In genomic region chr2:60984717-60985116, GRCh38 we compare ENCODE assay signal across 19 cellular contexts. TPM values are rescaled to one million over a fixed set of nuclear protein-coding genes. Genes with fewer than 3 reads are reported as not detected.
DNase-seq lines count a peak whose midpoint lies in the region; ATAC-seq, FAIRE-seq and TF ChIP-seq lines count a peak whose summit lies in the region.
"Had no signal": no experiment of that assay in that cellular context is flagged by ENCODE, and none has a peak within 500 bp of the region (broad histone marks: within the 10 kb centered on the region; RNA-seq: fewer than 3 reads in every experiment).

No MANE protein-coding gene starts in this region.

- in situ Hi-C loops in GM12878 (cut with MboI) = no loop called here

- H3K9me3 Mint-ChIP-seq in activated CD8-positive, alpha-beta T cell treated with anti-CD3 and anti-CD28 coated beads, Interleukin-2, amount 10 ng/mL, durations not matched to agents 7 days and 5 days (ENCODE audit: insufficient read depth) = no peaks in the 10 kb centered on the region
- H3K9me3 Mint-ChIP-seq: naive thymus-derived CD4-positive, alpha-beta T cell; T-helper 2 cell treated with Interferon-gamma antibody and Interleukin-4, amounts not matched to agents 5 μg/mL and 100 μg/mL, for 36 hours had no signal

- H3K27ac Mint-ChIP-seq in activated CD8-positive, alpha-beta T cell treated with anti-CD3 and anti-CD28 coated beads, Interleukin-2, amount 10 ng/mL, durations not matched to agents 7 days and 5 days = no peak overlapping the region
- H3K27ac Mint-ChIP-seq: T-helper 2 cell treated with Interferon-gamma antibody and Interleukin-4, amounts not matched to agents 5 μg/mL and 100 μg/mL, for 36 hours had no signal

- no peaks in the 10 kb centered on the region for H3K9me3 ChIP-seq in GM12878 (replicated peaks; ENCODE audit: control insufficient read depth, insufficient read depth, low read length)
- H3K9me3 ChIP-seq: ascending aorta, Caco-2, colonic mucosa had no signal

- TF ChIP-seq EP300 in GM12878 (IDR thresholded peaks at IDR 0.05; ENCODE audit: borderline replicate concordance in 1 of 2, control insufficient read depth in 1 of 2, low read depth in 2 of 2, low read length in 2 of 2) = no peak

- no peak overlapping the region for H2AFZ ChIP-seq in GM12878 (ENCODE audit: control insufficient read depth, low read depth, low read length)
- H2AFZ ChIP-seq: GM23248 had no signal

- peaks cover 26% of the 10 kb centered on the region for H3K4me1 ChIP-seq in GM12878 (ENCODE audit: control insufficient read depth, insufficient read depth, low read length)
- H3K4me1 ChIP-seq: ascending aorta, Caco-2, colonic mucosa had no signal

- H3K79me2 ChIP-seq in GM12878 (ENCODE audit: control insufficient read depth, insufficient read depth, low read length) = no peaks in the 10 kb centered on the region

- H3K36me3 Mint-ChIP-seq in activated CD8-positive, alpha-beta T cell treated with anti-CD3 and anti-CD28 coated beads, Interleukin-2, amount 10 ng/mL, durations not matched to agents 7 days and 5 days (ENCODE audit: low read depth) = no peaks in the 10 kb centered on the region

- ATAC-seq in HG02623 (IDR thresholded peaks at IDR 0.05; ENCODE audit: unreplicated experiment) (peak; percentile 60), GM12878 (peak; percentile 76), GM19035 (IDR thresholded peaks at IDR 0.05; ENCODE audit: unreplicated experiment) (no peak)
- no peak for ATAC-seq in activated CD8-positive, alpha-beta T cell treated with anti-CD3 and anti-CD28 coated beads, Interleukin-2, amount 10 ng/mL, durations not matched to agents 7 days and 5 days
- ATAC-seq: naive thymus-derived CD4-positive, alpha-beta T cell; PC-3 had no signal

- TF ChIP-seq CTCF in NB4 (IDR thresholded peaks at IDR 0.05; ENCODE audit: low read depth, low read length) (no peak), GM12878 (IDR thresholded peaks at IDR 0.05 in 2 of 3, conservative IDR thresholded peaks at IDR 0.05 in 1 of 3; ENCODE audit: control insufficient read depth in 2 of 3, extremely low read depth in 1 of 3, insufficient read depth in 1 of 3, low read depth in 3 of 3, low read length in 3 of 3) (no peak)

- H3K4me1 Mint-ChIP-seq in activated CD8-positive, alpha-beta T cell treated with anti-CD3 and anti-CD28 coated beads, Interleukin-2, amount 10 ng/mL, durations not matched to agents 7 days and 5 days (ENCODE audit: low read depth) = peaks cover 5% of the 10 kb centered on the region

- H3K4me3 ChIP-seq in NB4 (ENCODE audit: low read depth, low read length) (no peak overlapping the region), GM12878 (no peak overlapping the region)
- H3K4me3 ChIP-seq: ascending aorta, colonic mucosa, GM23248 had no signal

- 25% methylated on average over 2 of the region's 2 CpGs for WGBS in GM12878 (ENCODE audit: insufficient coverage, insufficient replicate concordance, low lambda C conversion rate, missing lambda C conversion rate)

- intact Hi-C loops in GM12878 (cut with micrococcal nuclease; ENCODE audit: unreplicated experiment) = no loop called here

- RAD21 ChIA-PET in GM12878 (lab: Charles Lee; ENCODE audit: unreplicated experiment) = interaction anchor here (1.0 kb wide), 1 partner anchor 98 kb away, joined by 3 read pairs; no protein-coding TSS in a partner anchor

- H4K20me1 ChIP-seq in GM12878 (ENCODE audit: control insufficient read depth, insufficient read depth) = no peaks in the 10 kb centered on the region

- CTCF ChIA-PET in GM12878 (lab: Yijun Ruan, JAX) = interaction anchor here (0.6 to 1.3 kb wide), 3 partner anchors 10 to 14 kb away, joined by 3 read pairs; no protein-coding TSS in a partner anchor
- CTCF ChIA-PET in activated CD8-positive, alpha-beta T cell treated with anti-CD3 and anti-CD28 coated beads, Interleukin-2, amount 10 ng/mL, durations not matched to agents 7 days and 5 days (lab: Charles Lee) = no interaction called here

- no peak for TF ChIP-seq RAD21 in GM12878 (IDR thresholded peaks at IDR 0.05; ENCODE audit: insufficient read depth, low read depth, low read length)

- H3K27me3 Mint-ChIP-seq in activated CD8-positive, alpha-beta T cell treated with anti-CD3 and anti-CD28 coated beads, Interleukin-2, amount 10 ng/mL, durations not matched to agents 7 days and 5 days (ENCODE audit: low read depth) = no peaks in the 10 kb centered on the region
- H3K27me3 Mint-ChIP-seq: naive thymus-derived CD4-positive, alpha-beta T cell had no signal

- FAIRE-seq in GM12892 (lab: Jason Lieb, UNC) (peak; percentile 90), GM12878 (lab: Jason Lieb, UNC) (peak; percentile 92), frontal cortex (lab: Jason Lieb, UNC) (no peak)

- no peak for DNase-seq in GM12892 (ENCODE audit: insufficient read length)
- peak; percentile 55 for DNase-seq in NB4 (ENCODE audit: low read depth)
- no peak for DNase-seq in GM12878 (ENCODE audit: low read depth, low spot score)
- DNase-seq in activated T-cell treated with anti-CD3 and anti-CD28 coated beads for 4 hours = no peak
- DNase-seq in frontal cortex (ENCODE audit: low spot score in 2 of 2) = no peak
- no peak for DNase-seq in activated CD8-positive, alpha-beta T cell treated with anti-CD3 and anti-CD28 coated beads, Interleukin-2, amount 10 ng/mL, durations not matched to agents 7 days and 5 days
- DNase-seq: activated CD4-positive, alpha-beta T cell treated with anti-CD3 and anti-CD28 coated beads, Interleukin-2, amount 50 U/mL, for 4 hours; Caco-2; colonic mucosa; erythroblast; GM23248; hypothalamus; naive thymus-derived CD4-positive, alpha-beta T cell; NCI-H1048; PC-3 had no signal

- no peaks in the 10 kb centered on the region for H3K27me3 ChIP-seq in GM12878 (replicated peaks in 1 of 2; ENCODE audit: control insufficient read depth in 2 of 2, insufficient read depth in 2 of 2, low read length in 1 of 2)
- H3K27me3 ChIP-seq: ascending aorta, colonic mucosa had no signal

- no peaks in the 10 kb centered on the region; a peak in 1 of 4 replicates for H3K36me3 ChIP-seq in GM12878 (ENCODE audit: control insufficient read depth in 2 of 2, insufficient read depth in 2 of 2, low read length in 1 of 2)
- H3K36me3 ChIP-seq: ascending aorta, colonic mucosa had no signal

- peak overlapping the region; percentile 57 for H3K4me2 ChIP-seq in GM12878 (ENCODE audit: control insufficient read depth, insufficient read depth)

- no peak overlapping the region for H3K4me3 Mint-ChIP-seq in activated CD8-positive, alpha-beta T cell treated with anti-CD3 and anti-CD28 coated beads, Interleukin-2, amount 10 ng/mL, durations not matched to agents 7 days and 5 days
- H3K4me3 Mint-ChIP-seq: naive thymus-derived CD4-positive, alpha-beta T cell; T-helper 2 cell treated with Interferon-gamma antibody and Interleukin-4, amounts not matched to agents 5 μg/mL and 100 μg/mL, for 36 hours had no signal

- peak overlapping the region; percentile 12 for H3K27ac ChIP-seq in GM12878 (ENCODE audit: control insufficient read depth, insufficient read depth)
- H3K27ac ChIP-seq: ascending aorta, colonic mucosa, GM23248 had no signal

- no peak for TF ChIP-seq POLR2A in GM12892 (IDR thresholded peaks at IDR 0.05; ENCODE audit: low read depth, low read length)
- TF ChIP-seq POLR2A in NB4 (IDR thresholded peaks at IDR 0.05; ENCODE audit: extremely low read depth, insufficient read length) = no peak
- TF ChIP-seq POLR2A in GM12878 (IDR thresholded peaks at IDR 0.05; ENCODE audit: low read depth, low read length) = no peak

- no TSS peak for BruUV-seq in GM12878 (replicated peaks; lab: Mats Ljungman, UMichigan)

- POLR2A ChIA-PET in GM12878 (lab: Charles Lee) = interaction anchor here (1.2 kb wide), 1 partner anchor 146 kb away, joined by 3 read pairs; no protein-coding TSS in a partner anchor
- POLR2A ChIA-PET in activated CD8-positive, alpha-beta T cell treated with anti-CD3 and anti-CD28 coated beads, Interleukin-2, amount 10 ng/mL, durations not matched to agents 7 days and 5 days (lab: Charles Lee) = no interaction called here

- H3K9ac ChIP-seq in GM12878 (ENCODE audit: control insufficient read depth, insufficient read depth, low read length) = no peak overlapping the region
- H3K9ac ChIP-seq: GM23248 had no signal

- SMC1A ChIA-PET in GM12878 (lab: Charles Lee; ENCODE audit: uncharacterized antibody, unreplicated experiment) = interaction anchor here (0.6 to 4.2 kb wide), 3 partner anchors 18 to 99 kb away, joined by 3 to 41 read pairs (median 3); no protein-coding TSS in a partner anchor

RNA-seq across cellular contexts. Expression of gene PEX13, which starts 32.8 kb away (rescaled TPM):
- polyA plus RNA-seq in GM12892 (2012; ENCODE audit: missing spikeins) = 9.5 TPM
- 63.6 and 67.6 TPM in 2 replicates for total RNA-seq in GM12878 (2013; cell fraction: nucleolus; rRNA removed)
- total RNA-seq in GM12878 (2014; rRNA removed) (20.7 and 26.0 TPM in 2 replicates), GM12878 (2014; rRNA removed; fragmentation: Illumina TruSeq; extraction: Trizol) (18.2 and 18.6 TPM in 2 replicates), GM12878 (2021) (17.1 and 18.7 TPM in 2 replicates), frontal cortex (82.3 TPM)
- 5.3 TPM for polyA plus RNA-seq in GM12878 (2011; ENCODE audit: low read depth)
- polyA plus RNA-seq in GM12878 (2011; rRNA removed) (27.6 and 30.9 TPM in 2 replicates), GM12878 (2014; fragmentation: Illumina TruSeq; extraction: Trizol) (11.5 and 11.9 TPM in 2 replicates), GM12878 (2014; fragmentation: Nextera tagmentation; extraction: Ambion mirVana) (1 to 10 TPM; 2.6 to 4.9 TPM), GM12878 (2014; rRNA removed) (14.9 and 15.2 TPM in 2 replicates), GM12878 (2016; fragmentation: Nextera tagmentation; extraction: Ambion mirVana) (10 to 100 TPM; 22.0 to 22.6 TPM)
- polyA plus RNA-seq in GM12878 (2011; cell fraction: cytosol; rRNA removed) = 16.0 and 16.1 TPM in 2 replicates
- polyA plus RNA-seq in GM12878 (2011; cell fraction: nucleus; rRNA removed) = 9.2 and 11.1 TPM in 2 replicates
- polyA plus RNA-seq in GM12878 (2012) = 6.2 and 9.0 TPM in 2 replicates
- 19.7 and 26.8 TPM in 2 replicates for polyA minus RNA-seq in GM12878 (2011; rRNA and poly(A)+ RNA removed)
- polyA minus RNA-seq in GM12878 (2011; cell fraction: cytosol; rRNA and poly(A)+ RNA removed) = 6.1 and 6.4 TPM in 2 replicates
- 16.9 and 24.7 TPM in 2 replicates for polyA minus RNA-seq in GM12878 (2011; cell fraction: nucleus; rRNA and poly(A)+ RNA removed)
- 10 to 100 TPM; 15.5 to 18.6 TPM for total RNA-seq in activated CD8-positive, alpha-beta T cell treated with anti-CD3 and anti-CD28 coated beads, Interleukin-2, amount 10 ng/mL, durations not matched to agents 7 days and 5 days

RNA-seq across cellular contexts. Expression of gene PUS10, which starts 33.3 kb away (rescaled TPM):
- polyA plus RNA-seq in GM12892 (2012; ENCODE audit: missing spikeins) = 9.2 TPM
- total RNA-seq in GM12878 (2013; cell fraction: nucleolus; rRNA removed) = 49.8 and 53.0 TPM in 2 replicates
- total RNA-seq in GM12878 (2014; rRNA removed) (13.4 and 14.8 TPM in 2 replicates), GM12878 (2014; rRNA removed; fragmentation: Illumina TruSeq; extraction: Trizol) (17.0 TPM in 2 replicates), GM12878 (2021) (11.9 and 12.6 TPM in 2 replicates), frontal cortex (4.9 TPM)
- 4.9 TPM for polyA plus RNA-seq in GM12878 (2011; ENCODE audit: low read depth)
- polyA plus RNA-seq in GM12878 (2011; rRNA removed) (13.9 and 18.0 TPM in 2 replicates), GM12878 (2014; fragmentation: Illumina TruSeq; extraction: Trizol) (13.3 and 19.9 TPM in 2 replicates), GM12878 (2014; fragmentation: Nextera tagmentation; extraction: Ambion mirVana) (1 to 10 TPM; 9.1 to 9.8 TPM), GM12878 (2014; rRNA removed) (8.4 and 12.8 TPM in 2 replicates), GM12878 (2016; fragmentation: Nextera tagmentation; extraction: Ambion mirVana) (10 to 100 TPM; 12.2 to 14.9 TPM)
- 5.5 and 6.2 TPM in 2 replicates for polyA plus RNA-seq in GM12878 (2011; cell fraction: cytosol; rRNA removed)
- polyA plus RNA-seq in GM12878 (2011; cell fraction: nucleus; rRNA removed) = 14.1 and 14.9 TPM in 2 replicates
- polyA plus RNA-seq in GM12878 (2012) = 7.6 and 8.2 TPM in 2 replicates
- 9.0 and 9.3 TPM in 2 replicates for polyA minus RNA-seq in GM12878 (2011; rRNA and poly(A)+ RNA removed)
- polyA minus RNA-seq in GM12878 (2011; cell fraction: cytosol; rRNA and poly(A)+ RNA removed) = 2.5 and 4.8 TPM in 2 replicates
- polyA minus RNA-seq in GM12878 (2011; cell fraction: nucleus; rRNA and poly(A)+ RNA removed) = 9.8 and 14.4 TPM in 2 replicates
- 1 to 10 TPM; 7.3 to 7.7 TPM for total RNA-seq in activated CD8-positive, alpha-beta T cell treated with anti-CD3 and anti-CD28 coated beads, Interleukin-2, amount 10 ng/mL, durations not matched to agents 7 days and 5 days

Comparison
In these comparisons a context has a peak if more than half of its experiments do, and no peak if none do; other contexts are left out.
1. ATAC-seq: peak in HG02623 (single experiment) and GM12878 (single experiment); none in GM19035 (single experiment) and activated CD8-positive, alpha-beta T cell treated with anti-CD3 and anti-CD28 coated beads, Interleukin-2, amount 10 ng/mL, durations not matched to agents 7 days and 5 days (single experiment).